In the genomic region with DNA sequence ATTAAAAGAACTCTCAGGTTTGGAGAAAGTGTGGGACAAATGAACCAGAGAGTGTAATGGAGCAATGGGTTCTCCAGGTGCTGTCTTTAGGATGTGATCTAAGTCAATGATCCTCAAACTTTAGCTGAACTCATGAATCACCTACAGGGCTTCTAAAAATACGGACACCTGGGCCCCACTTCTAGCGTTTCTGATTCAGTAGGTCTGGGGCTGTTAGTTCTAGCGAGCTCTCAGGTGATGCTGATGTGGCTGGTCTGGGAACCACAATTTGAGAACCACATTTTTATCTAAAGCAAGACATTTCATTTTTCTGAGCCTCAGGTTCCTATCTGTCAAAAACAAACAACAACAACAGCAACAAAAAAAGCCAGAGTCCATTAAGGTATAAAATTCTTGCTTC, we compare ENCODE assay signal across 27 cellular contexts. TPM values are rescaled to one million over a fixed set of nuclear protein-coding genes. Genes with fewer than 3 reads are reported as not detected.
DNase-seq lines count a peak whose midpoint lies in the region; ATAC-seq and TF ChIP-seq lines count a peak whose summit lies in the region.
"Had no signal": no experiment of that assay in that cellular context is flagged by ENCODE, and none has a peak within 500 bp of the region (broad histone marks: within the 10 kb centered on the region; RNA-seq: fewer than 3 reads in every experiment).

No MANE protein-coding gene starts in this region.

- H3K27ac ChIP-seq in 22Rv1, result peak overlapping the region; percentile 4; the same call in 1 of the 2 replicates
- H3K27ac ChIP-seq in KMS-11, result peak overlapping the region; percentile 4; the same call in 1 of the 2 replicates
- H3K27ac ChIP-seq: A549, RWPE1 had no signal

- no peaks in the 10 kb centered on the region for H3K36me3 ChIP-seq in KMS-11 (ENCODE audit: insufficient read depth)

- no peak for TF ChIP-seq CTCF in 22Rv1 (IDR thresholded peaks at IDR 0.05)
- TF ChIP-seq CTCF in KMS-11 (conservative IDR thresholded peaks at IDR 0.05; ENCODE audit: low read depth, low read length), result no peak

- ATAC-seq in HG03442 (IDR thresholded peaks at IDR 0.05; ENCODE audit: unreplicated experiment), result no peak
- ATAC-seq: A549; CD8-positive, alpha-beta T cell; HepG2; Panc1 had no signal

- H3K4me1 ChIP-seq in KMS-11 (ENCODE audit: low read depth, poor library complexity, severe bottlenecking), result peaks cover 63% of the 10 kb centered on the region
- H3K4me1 ChIP-seq: A549 had no signal

- H3K27me3 ChIP-seq in KMS-11 (ENCODE audit: insufficient read depth, low read depth), result no peaks in the 10 kb centered on the region

- DNase-seq in NCI-H1417 (lab: John Stamatoyannopoulos, UW) (peak in 2 of 3 experiments; percentile 43 to 65), NCI-H1417 treated with DMSO at 0.1 percent for 48 hours (lab: John Stamatoyannopoulos, UW) (no peak), NCI-H748 (lab: John Stamatoyannopoulos, UW; ENCODE audit: unreplicated experiment) (peak; percentile 50), occipital lobe (lab: John Stamatoyannopoulos, UW) (no peak)
- no peak for DNase-seq in activated T-cell treated with anti-CD3 and anti-CD28 coated beads, Interleukin-2, amount 50 U/mL, for 1 hour
- DNase-seq: C1 segment of cervical spinal cord; CD8-positive, alpha-beta T cell; DMS 273 treated with DMSO at 0.1 percent for 48 hours; DND-41; HCEC 1CT; Kasumi-1; NCI-H1694; NCI-H2029 treated with DMSO at 0.1 percent for 48 hours; NCI-H2171 treated with DMSO at 0.1 percent for 48 hours; NCI-H446 had no signal

- no peak overlapping the region for H3K4me3 ChIP-seq in KMS-11 (IDR thresholded peaks at IDR 0.05; ENCODE audit: insufficient read depth, low read depth, low read length)
- H3K4me3 ChIP-seq: A549 had no signal

- peak overlapping the region; percentile 91 for H3K4me2 ChIP-seq in KMS-11
- H3K4me2 ChIP-seq: A549 had no signal

- H3K79me2 ChIP-seq in KMS-11 (ENCODE audit: insufficient read depth, low read depth), result no peaks in the 10 kb centered on the region

- H2AFZ ChIP-seq in KMS-11 (ENCODE audit: low read depth), result peak overlapping the region; percentile 15; the same call in 1 of the 2 replicates

- 0 out of 2 replicates have a peak overlapping the region, but pooled peaks have one; percentile 2 for H3K9ac ChIP-seq in KMS-11

- H4K20me1 ChIP-seq in KMS-11 (ENCODE audit: insufficient read depth), result no peaks in the 10 kb centered on the region

RNA-seq across cellular contexts. Expression of a gene that starts 35.1 kb away (rescaled TPM):
- total RNA-seq in occipital lobe, result 0.16 TPM
- total RNA-seq: CD8-positive, alpha-beta T cell; H1; HepG2; HT1080; M059J; OCI-LY7; T-helper 1 cell treated with Interleukin-12 subunit alpha and Interleukin-12 subunit beta and Interleukin-4 antibody, amounts not matched to agents 30 ng/mL and 1 ng/mL, for 36 hours had no signal

Comparison
In these comparisons a context has a peak if more than half of its experiments do, and no peak if none do; other contexts are left out.
1. DNase-seq: peak in NCI-H1417 (2 of 3) and NCI-H748 (single experiment); none in NCI-H1417 treated with DMSO at 0.1 percent for 48 hours (single experiment), occipital lobe (single experiment) and activated T-cell treated with anti-CD3 and anti-CD28 coated beads, Interleukin-2, amount 50 U/mL, for 1 hour (single experiment).